ENCODE assay signal across 3 cellular contexts in the genomic region with DNA sequence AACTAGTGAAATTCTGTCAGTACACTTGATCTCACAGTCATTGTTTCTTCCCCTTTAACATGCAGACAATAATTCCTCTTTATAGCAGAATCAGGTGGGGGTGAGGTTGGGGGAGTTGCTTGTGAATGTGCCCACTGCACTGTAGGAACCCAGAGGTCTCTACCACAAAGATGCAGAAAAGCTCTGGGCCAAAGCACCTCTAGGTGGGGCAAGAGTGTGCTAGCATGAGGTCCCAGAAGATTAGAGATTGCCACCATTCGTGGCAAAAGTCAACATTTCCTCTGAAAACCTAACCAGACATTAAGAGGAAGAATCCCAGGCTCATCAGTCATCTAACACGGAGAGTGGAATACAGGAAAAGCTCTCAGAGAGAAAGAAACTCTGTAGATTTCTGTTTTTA.
TF ChIP-seq lines count a peak whose summit lies in the region.

No MANE protein-coding gene starts in this region.

TF ChIP-seq in GM23338, 12 proteins besides CTCF, POLR2A, EP300 and RAD21:
- TF ChIP-seq, protein P1, sequence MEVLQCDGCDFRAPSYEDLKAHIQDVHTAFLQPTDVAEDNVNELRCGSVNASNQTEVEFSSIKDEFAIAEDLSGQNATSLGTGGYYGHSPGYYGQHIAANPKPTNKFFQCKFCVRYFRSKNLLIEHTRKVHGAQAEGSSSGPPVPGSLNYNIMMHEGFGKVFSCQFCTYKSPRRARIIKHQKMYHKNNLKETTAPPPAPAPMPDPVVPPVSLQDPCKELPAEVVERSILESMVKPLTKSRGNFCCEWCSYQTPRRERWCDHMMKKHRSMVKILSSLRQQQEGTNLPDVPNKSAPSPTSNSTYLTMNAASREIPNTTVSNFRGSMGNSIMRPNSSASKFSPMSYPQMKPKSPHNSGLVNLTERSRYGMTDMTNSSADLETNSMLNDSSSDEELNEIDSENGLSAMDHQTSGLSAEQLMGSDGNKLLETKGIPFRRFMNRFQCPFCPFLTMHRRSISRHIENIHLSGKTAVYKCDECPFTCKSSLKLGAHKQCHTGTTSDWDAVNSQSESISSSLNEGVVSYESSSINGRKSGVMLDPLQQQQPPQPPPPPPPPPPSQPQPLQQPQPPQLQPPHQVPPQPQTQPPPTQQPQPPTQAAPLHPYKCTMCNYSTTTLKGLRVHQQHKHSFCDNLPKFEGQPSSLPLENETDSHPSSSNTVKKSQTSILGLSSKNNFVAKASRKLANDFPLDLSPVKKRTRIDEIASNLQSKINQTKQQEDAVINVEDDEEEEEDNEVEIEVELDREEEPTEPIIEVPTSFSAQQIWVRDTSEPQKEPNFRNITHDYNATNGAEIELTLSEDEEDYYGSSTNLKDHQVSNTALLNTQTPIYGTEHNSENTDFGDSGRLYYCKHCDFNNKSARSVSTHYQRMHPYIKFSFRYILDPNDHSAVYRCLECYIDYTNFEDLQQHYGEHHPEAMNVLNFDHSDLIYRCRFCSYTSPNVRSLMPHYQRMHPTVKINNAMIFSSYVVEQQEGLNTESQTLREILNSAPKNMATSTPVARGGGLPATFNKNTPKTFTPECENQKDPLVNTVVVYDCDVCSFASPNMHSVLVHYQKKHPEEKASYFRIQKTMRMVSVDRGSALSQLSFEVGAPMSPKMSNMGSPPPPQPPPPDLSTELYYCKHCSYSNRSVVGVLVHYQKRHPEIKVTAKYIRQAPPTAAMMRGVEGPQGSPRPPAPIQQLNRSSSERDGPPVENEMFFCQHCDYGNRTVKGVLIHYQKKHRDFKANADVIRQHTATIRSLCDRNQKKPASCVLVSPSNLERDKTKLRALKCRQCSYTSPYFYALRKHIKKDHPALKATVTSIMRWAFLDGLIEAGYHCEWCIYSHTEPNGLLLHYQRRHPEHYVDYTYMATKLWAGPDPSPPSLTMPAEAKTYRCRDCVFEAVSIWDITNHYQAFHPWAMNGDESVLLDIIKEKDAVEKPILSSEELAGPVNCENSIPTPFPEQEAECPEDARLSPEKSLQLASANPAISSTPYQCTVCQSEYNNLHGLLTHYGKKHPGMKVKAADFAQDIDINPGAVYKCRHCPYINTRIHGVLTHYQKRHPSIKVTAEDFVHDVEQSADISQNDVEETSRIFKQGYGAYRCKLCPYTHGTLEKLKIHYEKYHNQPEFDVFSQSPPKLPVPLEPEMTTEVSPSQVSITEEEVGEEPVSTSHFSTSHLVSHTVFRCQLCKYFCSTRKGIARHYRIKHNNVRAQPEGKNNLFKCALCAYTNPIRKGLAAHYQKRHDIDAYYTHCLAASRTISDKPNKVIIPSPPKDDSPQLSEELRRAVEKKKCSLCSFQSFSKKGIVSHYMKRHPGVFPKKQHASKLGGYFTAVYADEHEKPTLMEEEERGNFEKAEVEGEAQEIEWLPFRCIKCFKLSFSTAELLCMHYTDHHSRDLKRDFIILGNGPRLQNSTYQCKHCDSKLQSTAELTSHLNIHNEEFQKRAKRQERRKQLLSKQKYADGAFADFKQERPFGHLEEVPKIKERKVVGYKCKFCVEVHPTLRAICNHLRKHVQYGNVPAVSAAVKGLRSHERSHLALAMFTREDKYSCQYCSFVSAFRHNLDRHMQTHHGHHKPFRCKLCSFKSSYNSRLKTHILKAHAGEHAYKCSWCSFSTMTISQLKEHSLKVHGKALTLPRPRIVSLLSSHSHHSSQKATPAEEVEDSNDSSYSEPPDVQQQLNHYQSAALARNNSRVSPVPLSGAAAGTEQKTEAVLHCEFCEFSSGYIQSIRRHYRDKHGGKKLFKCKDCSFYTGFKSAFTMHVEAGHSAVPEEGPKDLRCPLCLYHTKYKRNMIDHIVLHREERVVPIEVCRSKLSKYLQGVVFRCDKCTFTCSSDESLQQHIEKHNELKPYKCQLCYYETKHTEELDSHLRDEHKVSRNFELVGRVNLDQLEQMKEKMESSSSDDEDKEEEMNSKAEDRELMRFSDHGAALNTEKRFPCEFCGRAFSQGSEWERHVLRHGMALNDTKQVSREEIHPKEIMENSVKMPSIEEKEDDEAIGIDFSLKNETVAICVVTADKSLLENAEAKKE (CRISPR knock-in tag; IDR thresholded peaks at IDR 0.05) = no peak
- TF ChIP-seq CREB1 (CRISPR knock-in tag; IDR thresholded peaks at IDR 0.05; ENCODE audit: low read depth) = no peak

TF ChIP-seq in SK-N-SH treated with all-trans-retinoic acid at 6 μM for 48 hours, 23 proteins besides CTCF, POLR2A, EP300 and RAD21 (continued from another document):
- TF ChIP-seq PATZ1 (CRISPR knock-in tag; IDR thresholded peaks at IDR 0.05; ENCODE audit: borderline replicate concordance) = no peak

TF ChIP-seq in WTC11, 78 proteins besides CTCF, POLR2A, EP300 and RAD21 (continued from another document):
- TF ChIP-seq NR2C2 (CRISPR knock-in tag; IDR thresholded peaks at IDR 0.05) (no peak), NFYB (CRISPR knock-in tag; conservative IDR thresholded peaks at IDR 0.05; ENCODE audit: low read depth) (no peak), MAX (CRISPR knock-in tag; IDR thresholded peaks at IDR 0.05) (no peak), PRRX2 (CRISPR knock-in tag; IDR thresholded peaks at IDR 0.05) (no peak), SP1 (CRISPR knock-in tag; conservative IDR thresholded peaks at IDR 0.05) (no peak), NFE2L1 (CRISPR knock-in tag; IDR thresholded peaks at IDR 0.05) (no peak), ZNF671 (CRISPR knock-in tag; IDR thresholded peaks at IDR 0.05) (no peak), CBFB (CRISPR knock-in tag; IDR thresholded peaks at IDR 0.05; ENCODE audit: low read depth) (no peak)
- TF ChIP-seq, protein P2, sequence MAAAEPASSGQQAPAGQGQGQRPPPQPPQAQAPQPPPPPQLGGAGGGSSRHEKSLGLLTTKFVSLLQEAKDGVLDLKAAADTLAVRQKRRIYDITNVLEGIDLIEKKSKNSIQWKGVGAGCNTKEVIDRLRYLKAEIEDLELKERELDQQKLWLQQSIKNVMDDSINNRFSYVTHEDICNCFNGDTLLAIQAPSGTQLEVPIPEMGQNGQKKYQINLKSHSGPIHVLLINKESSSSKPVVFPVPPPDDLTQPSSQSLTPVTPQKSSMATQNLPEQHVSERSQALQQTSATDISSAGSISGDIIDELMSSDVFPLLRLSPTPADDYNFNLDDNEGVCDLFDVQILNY (CRISPR knock-in tag; IDR thresholded peaks at IDR 0.05) = no peak
